In the genomic region with DNA sequence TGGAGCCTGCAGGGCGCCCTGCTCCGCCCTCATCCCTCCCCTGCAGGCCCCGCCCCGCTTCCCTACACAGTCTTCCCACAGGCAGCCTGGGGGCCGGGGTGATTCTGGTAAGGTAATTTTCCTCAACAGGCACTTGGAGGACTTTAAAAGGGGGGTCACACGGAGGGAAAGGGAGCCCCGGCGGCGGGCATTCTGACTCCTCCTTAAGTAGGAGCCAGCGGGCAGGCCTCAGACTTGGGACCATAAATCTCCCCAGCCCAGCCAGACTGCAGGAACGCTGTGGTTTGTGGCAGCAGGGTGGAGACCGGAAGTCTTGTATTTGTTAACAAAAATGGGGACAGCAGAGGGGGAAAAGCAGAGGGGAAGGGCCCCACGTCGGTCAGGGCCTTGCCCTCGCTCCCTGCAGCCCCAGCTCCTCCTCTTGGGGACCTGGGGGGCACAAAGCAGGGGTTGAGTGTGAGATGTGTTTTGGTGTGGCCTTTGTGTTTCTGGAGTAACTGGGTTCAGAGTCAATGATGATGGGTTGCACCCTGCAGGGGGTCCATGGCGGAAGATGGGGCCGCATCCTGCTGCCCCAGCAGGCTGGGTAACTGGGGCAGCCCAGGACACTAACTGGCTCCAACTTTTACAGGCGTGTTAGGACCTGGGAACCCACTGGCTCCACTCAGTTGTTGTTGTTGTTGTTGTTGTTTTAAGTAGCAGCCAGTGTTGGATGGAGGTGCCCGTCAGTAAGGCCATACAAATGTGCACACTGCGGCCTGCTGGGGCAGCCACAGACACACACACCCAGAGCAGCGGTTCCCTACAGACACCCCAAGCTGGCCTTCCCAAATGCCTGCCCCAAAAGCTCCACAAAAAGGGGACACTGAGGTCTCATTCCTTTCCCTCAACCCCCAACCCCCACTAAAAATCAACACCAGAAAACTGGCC, we compare ENCODE assay signal across 8 cellular contexts. TPM values are rescaled to one million over a fixed set of nuclear protein-coding genes. Genes with fewer than 3 reads are reported as not detected.
DNase-seq lines count a peak whose midpoint lies in the region; TF ChIP-seq lines count a peak whose summit lies in the region.

No MANE protein-coding gene starts in this region.

- peak overlapping the region; percentile 61 for H3K4me3 Mint-ChIP-seq in activated T-cell treated with anti-CD3 and anti-CD28 coated beads, Interleukin-2, amount 50 U/mL, for 24 hours
- H3K4me3 Mint-ChIP-seq in nephron progenitor cell = peak overlapping the region; percentile 71

- peaks cover 0 to 26% (median 19%) of the 10 kb centered on the region in 4 donors for H3K36me3 ChIP-seq in esophagus muscularis mucosa
- no peaks in the 10 kb centered on the region for H3K36me3 ChIP-seq in BE2C

- H3K4me3 ChIP-seq in esophagus muscularis mucosa (peak overlapping the region; percentile 44 to 60 (median 50)), BE2C (ENCODE audit: low read depth, low read length) (no peak overlapping the region)

- no peak for TF ChIP-seq POLR2A in esophagus muscularis mucosa (IDR thresholded peaks at IDR 0.05; ENCODE audit: low read depth)

- WGBS in esophagus muscularis mucosa = 24% methylated on average over 21 of the region's 21 CpGs

- peaks cover 28% of the 10 kb centered on the region for H3K36me3 Mint-ChIP-seq in activated T-cell treated with anti-CD3 and anti-CD28 coated beads, Interleukin-2, amount 50 U/mL, for 24 hours (ENCODE audit: low read depth)
- H3K36me3 Mint-ChIP-seq in nephron progenitor cell (ENCODE audit: low read depth) = peaks cover 28% of the 10 kb centered on the region

- peaks cover 61% of the 10 kb centered on the region for H3K4me1 Mint-ChIP-seq in activated T-cell treated with anti-CD3 and anti-CD28 coated beads, Interleukin-2, amount 50 U/mL, for 24 hours (ENCODE audit: low read depth)
- peaks cover 90% of the 10 kb centered on the region for H3K4me1 Mint-ChIP-seq in nephron progenitor cell

- intact Hi-C loops in esophagus muscularis mucosa (cut with DNase I) = no loop called here

- no peak for TF ChIP-seq EP300 in esophagus muscularis mucosa (IDR thresholded peaks at IDR 0.05)

- no peaks in the 10 kb centered on the region for H3K27me3 ChIP-seq in esophagus muscularis mucosa
- H3K27me3 ChIP-seq in BE2C = no peaks in the 10 kb centered on the region

- H3K27ac Mint-ChIP-seq in activated T-cell treated with anti-CD3 and anti-CD28 coated beads, Interleukin-2, amount 50 U/mL, for 24 hours = peak overlapping the region; percentile 78
- H3K27ac Mint-ChIP-seq in nephron progenitor cell = peak overlapping the region; percentile 73

- H3K9me3 Mint-ChIP-seq in activated T-cell treated with anti-CD3 and anti-CD28 coated beads, Interleukin-2, amount 50 U/mL, for 24 hours = no peaks in the 10 kb centered on the region
- no peaks in the 10 kb centered on the region for H3K9me3 Mint-ChIP-seq in nephron progenitor cell

- H3K9me3 ChIP-seq in esophagus muscularis mucosa (no peaks in the 10 kb centered on the region), BE2C (no peaks in the 10 kb centered on the region)

- DNase-seq in activated T-cell treated with anti-CD3 and anti-CD28 coated beads, Interleukin-2, amount 50 U/mL, for 24 hours = peak; percentile 38
- DNase-seq in activated T-cell treated with anti-CD3 and anti-CD28 coated beads, Interleukin-2, amount 50 U/mL, for 48 hours = no peak
- DNase-seq in T1000 (lab: John Stamatoyannopoulos, UW) = peak; percentile 32
- no peak for DNase-seq in esophagus muscularis mucosa (ENCODE audit: extremely low spot score)
- DNase-seq in nephron progenitor cell = peak; percentile 76
- DNase-seq in stimulated activated CD4-positive, alpha-beta T cell treated with anti-CD3 and anti-CD28 coated beads, Interleukin-1b, Interleukin-23, amount 100 ng/mL, for 48 hours = no peak
- no peak for DNase-seq in activated CD4-positive, alpha-beta T cell treated with anti-CD3 and anti-CD28 coated beads, Interleukin-2, amount 50 U/mL, for 4 hours
- DNase-seq in BE2C = no peak

- peak overlapping the region; percentile 56 to 97 (median 72) for H3K27ac ChIP-seq in esophagus muscularis mucosa (replicated peaks in 1 of 4)

- H3K4me1 ChIP-seq in esophagus muscularis mucosa (peaks cover 66 to 77% (median 72%) of the 10 kb centered on the region in 4 donors), BE2C (no peaks in the 10 kb centered on the region)

- H3K27me3 Mint-ChIP-seq in activated T-cell treated with anti-CD3 and anti-CD28 coated beads, Interleukin-2, amount 50 U/mL, for 24 hours = no peaks in the 10 kb centered on the region
- H3K27me3 Mint-ChIP-seq in nephron progenitor cell (ENCODE audit: low read depth, poor library complexity) = no peaks in the 10 kb centered on the region

- TF ChIP-seq CTCF in esophagus muscularis mucosa (IDR thresholded peaks at IDR 0.05) (no peak), nephron progenitor cell (IDR thresholded peaks at IDR 0.05) (no peak), BE2C (IDR thresholded peaks at IDR 0.05; ENCODE audit: low read depth, low read length) (no peak)

RNA-seq across cellular contexts. Expression of a gene that starts 27.7 kb away (rescaled TPM):
- total RNA-seq in esophagus muscularis mucosa = 10 to 100 TPM; 22.5 to 54.9 (median 40.0) TPM
- polyA plus RNA-seq in BE2C (2012; ENCODE audit: insufficient read depth, insufficient read length, low read depth) = 13.7 TPM

Comparison
In these comparisons a context has a peak if more than half of its experiments do, and no peak if none do; other contexts are left out.
1. DNase-seq: peak in activated T-cell treated with anti-CD3 and anti-CD28 coated beads, Interleukin-2, amount 50 U/mL, for 24 hours (single experiment), T1000 (single experiment) and nephron progenitor cell (single experiment); none in activated T-cell treated with anti-CD3 and anti-CD28 coated beads, Interleukin-2, amount 50 U/mL, for 48 hours (0 of 2), esophagus muscularis mucosa (single experiment), stimulated activated CD4-positive, alpha-beta T cell treated with anti-CD3 and anti-CD28 coated beads, Interleukin-1b, Interleukin-23, amount 100 ng/mL, for 48 hours (single experiment), activated CD4-positive, alpha-beta T cell treated with anti-CD3 and anti-CD28 coated beads, Interleukin-2, amount 50 U/mL, for 4 hours (0 of 2) and BE2C (single experiment).